Comparison of ENCODE assay signal across 18 cellular contexts in the genomic region with DNA sequence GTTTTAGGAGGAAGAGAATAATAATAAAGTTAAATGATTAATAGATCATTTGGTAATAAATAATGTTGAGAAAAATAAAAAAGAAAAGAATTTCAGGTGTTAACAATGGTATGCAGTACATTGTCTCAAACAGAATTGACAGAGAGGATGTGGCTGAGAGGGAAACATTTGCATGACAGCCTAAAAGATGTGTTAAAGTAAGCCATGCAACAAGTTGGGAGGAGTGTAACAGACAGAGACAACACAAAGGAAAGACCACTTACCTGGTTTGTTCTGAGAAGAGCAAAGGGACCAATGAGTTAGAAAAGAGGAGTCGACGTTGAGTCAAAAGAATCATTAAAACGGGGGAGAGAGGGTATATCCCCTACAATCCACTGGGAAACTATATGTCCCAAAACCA.
DNase-seq lines count a peak whose midpoint lies in the region; ATAC-seq, FAIRE-seq and TF ChIP-seq lines count a peak whose summit lies in the region.
"Had no signal": no experiment of that assay in that cellular context is flagged by ENCODE, and none has a peak within 500 bp of the region (broad histone marks: within the 10 kb centered on the region; RNA-seq: fewer than 3 reads in every experiment).

No MANE protein-coding gene starts in this region.

- H3K4me3 ChIP-seq in K562: no peak overlapping the region
- H3K4me3 ChIP-seq in gastrocnemius medialis: no peak overlapping the region
- H3K4me3 ChIP-seq: GM12878 had no signal

- H3K4me1 Mint-ChIP-seq in natural killer cell: no peaks in the 10 kb centered on the region
- H3K4me1 Mint-ChIP-seq: CD4-positive, alpha-beta memory T cell had no signal

- no peaks in the 10 kb centered on the region for H3K27me3 Mint-ChIP-seq in natural killer cell (ENCODE audit: low read depth in 2 of 2)
- H3K27me3 Mint-ChIP-seq: CD4-positive, alpha-beta memory T cell had no signal

- no peaks in the 10 kb centered on the region for H3K79me2 ChIP-seq in K562 (ENCODE audit: control insufficient read depth, insufficient read depth, low read length)

- H3K36me3 Mint-ChIP-seq in natural killer cell: no peaks in the 10 kb centered on the region
- H3K36me3 Mint-ChIP-seq: CD4-positive, alpha-beta memory T cell had no signal

- H2AFZ ChIP-seq in K562 (ENCODE audit: low read depth, low read length): no peak overlapping the region

- H3K4me2 ChIP-seq in K562 (ENCODE audit: insufficient read depth, low read length): no peak overlapping the region

- no peak overlapping the region for H3K9ac ChIP-seq in K562 (ENCODE audit: insufficient read depth in 1 of 2, low read depth in 2 of 2, low read length in 2 of 2)

- intact Hi-C loops in K562 (cut with micrococcal nuclease) (no loop called here), natural killer cell (cut with micrococcal nuclease) (no loop called here), gastrocnemius medialis (cut with DNase I; ENCODE audit: low total_unique reads) (no loop called here)

- no peak for ATAC-seq in K562
- ATAC-seq in natural killer cell: no peak
- no peak for ATAC-seq in gastrocnemius medialis
- ATAC-seq: GM12878 had no signal

- in situ Hi-C loops in K562 (cut with MboI) (no loop called here), gastrocnemius medialis (cut with MboI; ENCODE audit: low sequenced_read_pairs in 4 of 4) (no loop called here)

- TF ChIP-seq RAD21 in K562 (CRISPR knock-in tag; conservative IDR thresholded peaks at IDR 0.05 in 1 of 2, IDR thresholded peaks at IDR 0.05 in 1 of 2): no peak

- H3K27ac Mint-ChIP-seq in natural killer cell: no peak overlapping the region
- H3K27ac Mint-ChIP-seq: CD4-positive, alpha-beta memory T cell had no signal

- no peaks in the 10 kb centered on the region; the same call in 1 of the 2 replicates for H3K9me3 ChIP-seq in K562 (replicated peaks; ENCODE audit: control insufficient read depth, insufficient read depth, low read depth, low read length)
- no peaks in the 10 kb centered on the region for H3K9me3 ChIP-seq in gastrocnemius medialis

- DNase-seq in D721Med (ENCODE audit: insufficient read length, low spot score) (no peak), K562 (ENCODE audit: extremely low read depth in 1 of 4, low spot score in 3 of 4) (no peak), iPS DF 19.7 (ENCODE audit: low read depth, low spot score) (peak; percentile 30), natural killer cell (no peak), gastrocnemius medialis (no peak), GM10248 (ENCODE audit: extremely low spot score) (no peak)
- DNase-seq: C1 segment of cervical spinal cord; Calu3; CD4-positive, alpha-beta memory T cell; COR-L47; DMS153; DND-41; GOT3; H7; HCEC 1CT had no signal

- H3K36me3 ChIP-seq in K562 (ENCODE audit: control insufficient read depth, insufficient read depth, low read length) (no peaks in the 10 kb centered on the region), gastrocnemius medialis (no peaks in the 10 kb centered on the region)

- peaks cover 18% of the 10 kb centered on the region in 2 donors for H3K9me3 Mint-ChIP-seq in natural killer cell

- no TSS peak for BruUV-seq in K562 (replicated peaks; lab: Mats Ljungman, UMichigan)

- TF ChIP-seq CTCF in D721Med (IDR thresholded peaks at IDR 0.05; ENCODE audit: insufficient read depth, missing control alignments) (no peak), K562 (IDR thresholded peaks at IDR 0.05 in 2 of 3, conservative IDR thresholded peaks at IDR 0.05 in 1 of 3; ENCODE audit: insufficient read depth in 2 of 3, low read depth in 1 of 3, low read length in 3 of 3) (no peak), natural killer cell (IDR thresholded peaks at IDR 0.05) (no peak), gastrocnemius medialis (IDR thresholded peaks at IDR 0.05 in 4 of 5, conservative IDR thresholded peaks at IDR 0.05 in 1 of 5) (no peak), GM10248 (IDR thresholded peaks at IDR 0.05; ENCODE audit: control extremely low read depth, extremely low read depth, low read depth, missing control alignments) (no peak)

- WGBS in K562 (ENCODE audit: insufficient coverage, low coverage, missing lambda C conversion rate): 4% methylated on average over 3 of the region's 3 CpGs

- H3K4me3 Mint-ChIP-seq in natural killer cell: no peak overlapping the region

- CTCF ChIA-PET in K562 (lab: Yijun Ruan, JAX; ENCODE audit: low intra/inter-chr PET ratio): no interaction called here
- CTCF ChIA-PET in GM10248 (lab: Yijun Ruan, JAX): no interaction called here

- H3K27ac ChIP-seq in K562 (ENCODE audit: extremely low read depth, low read depth, low read length): no peak overlapping the region
- no peak overlapping the region for H3K27ac ChIP-seq in gastrocnemius medialis
- H3K27ac ChIP-seq: 22Rv1 had no signal

- H4K20me1 ChIP-seq in K562 (replicated peaks; ENCODE audit: control insufficient read depth, insufficient read depth, low read length): no peaks in the 10 kb centered on the region

- POLR2A ChIA-PET in K562 (lab: Yijun Ruan, JAX): no interaction called here
- POLR2A ChIA-PET in GM10248 (lab: Yijun Ruan, JAX): no interaction called here

- H3K4me1 ChIP-seq in K562 (replicated peaks in 1 of 2; ENCODE audit: control insufficient read depth in 2 of 2, insufficient read depth in 2 of 2, low read length in 2 of 2): peaks cover 0 to 5% of the 10 kb centered on the region in 2 experiments; a peak in 1 of 5 replicates
- H3K4me1 ChIP-seq in gastrocnemius medialis: no peaks in the 10 kb centered on the region

- H3K9me1 ChIP-seq in K562 (ENCODE audit: control insufficient read depth, insufficient read depth, low read length): no peaks in the 10 kb centered on the region

- no peak for TF ChIP-seq EP300 in K562 (IDR thresholded peaks at IDR 0.05; ENCODE audit: low read length)

- TF ChIP-seq POLR2A in K562 (conservative IDR thresholded peaks at IDR 0.05) (no peak), gastrocnemius medialis (IDR thresholded peaks at IDR 0.05) (no peak)

- H3K27me3 ChIP-seq in K562 (ENCODE audit: control insufficient read depth in 2 of 2, insufficient read depth in 2 of 2, low read length in 2 of 2) (no peaks in the 10 kb centered on the region), gastrocnemius medialis (no peaks in the 10 kb centered on the region)

- FAIRE-seq in D721Med (lab: Jason Lieb, UNC): peak; percentile 56
- peak; percentile 51 for FAIRE-seq in K562 (lab: Jason Lieb, UNC)
- FAIRE-seq: GM12878, GM19239 had no signal

TF ChIP-seq in K562, 482 proteins besides CTCF, POLR2A, EP300 and RAD21:
- TF ChIP-seq, protein P1, sequence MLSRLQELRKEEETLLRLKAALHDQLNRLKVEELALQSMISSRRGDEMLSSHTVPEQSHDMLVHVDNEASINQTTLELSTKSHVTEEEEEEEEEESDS (CRISPR knock-in tag; IDR thresholded peaks at IDR 0.05): no peak
- TF ChIP-seq ZNF57 (CRISPR knock-in tag; IDR thresholded peaks at IDR 0.05): no peak
- TF ChIP-seq, protein P2, sequence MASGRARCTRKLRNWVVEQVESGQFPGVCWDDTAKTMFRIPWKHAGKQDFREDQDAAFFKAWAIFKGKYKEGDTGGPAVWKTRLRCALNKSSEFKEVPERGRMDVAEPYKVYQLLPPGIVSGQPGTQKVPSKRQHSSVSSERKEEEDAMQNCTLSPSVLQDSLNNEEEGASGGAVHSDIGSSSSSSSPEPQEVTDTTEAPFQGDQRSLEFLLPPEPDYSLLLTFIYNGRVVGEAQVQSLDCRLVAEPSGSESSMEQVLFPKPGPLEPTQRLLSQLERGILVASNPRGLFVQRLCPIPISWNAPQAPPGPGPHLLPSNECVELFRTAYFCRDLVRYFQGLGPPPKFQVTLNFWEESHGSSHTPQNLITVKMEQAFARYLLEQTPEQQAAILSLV (tag; IDR thresholded peaks at IDR 0.05): no peak
